Comparison of ENCODE assay signal across 8 cellular contexts in the genomic region with DNA sequence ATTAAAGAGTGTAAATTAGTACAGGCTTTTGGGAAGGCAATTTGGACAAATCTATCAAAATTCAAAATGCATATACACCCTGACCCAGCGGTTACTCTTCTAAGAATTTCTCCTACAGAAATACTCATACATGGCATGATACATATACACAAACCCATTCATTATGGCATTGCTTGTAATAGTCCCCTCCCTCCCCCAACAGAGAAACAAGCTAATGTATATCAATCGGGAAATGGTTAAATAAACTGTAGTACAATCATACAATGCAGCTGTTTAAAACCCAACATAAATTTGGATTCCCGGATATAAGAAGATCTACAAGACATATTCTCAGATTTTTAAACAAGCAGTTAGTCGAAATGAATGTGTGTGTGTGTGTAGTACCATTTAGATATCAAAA. TPM values are rescaled to one million over a fixed set of nuclear protein-coding genes. Genes with fewer than 3 reads are reported as not detected.
DNase-seq lines count a peak whose midpoint lies in the region; ATAC-seq lines count a peak whose summit lies in the region.

No MANE protein-coding gene starts in this region.

- H3K27me3 Mint-ChIP-seq in stimulated activated naive CD8-positive, alpha-beta T cell treated with anti-CD3 and anti-CD28 coated beads, Interleukin-15, Interleukin-2, amounts not matched to agents 100 ng/mL and 50 ng/mL, for 24 hours = no peaks in the 10 kb centered on the region
- no peaks in the 10 kb centered on the region for H3K27me3 Mint-ChIP-seq in activated CD4-positive, alpha-beta memory T cell treated with anti-CD3 and anti-CD28 coated beads for 36 hours
- H3K27me3 Mint-ChIP-seq in immature natural killer cell (ENCODE audit: low read depth in 3 of 3) = peaks cover 7 to 18% (median 13%) of the 10 kb centered on the region in 3 donors

- peaks cover 21% of the 10 kb centered on the region for H3K36me3 Mint-ChIP-seq in stimulated activated naive CD8-positive, alpha-beta T cell treated with anti-CD3 and anti-CD28 coated beads, Interleukin-15, Interleukin-2, amounts not matched to agents 100 ng/mL and 50 ng/mL, for 24 hours (ENCODE audit: low read depth)
- H3K36me3 Mint-ChIP-seq in activated CD4-positive, alpha-beta memory T cell treated with anti-CD3 and anti-CD28 coated beads for 36 hours = peaks cover 40% of the 10 kb centered on the region
- no peaks in the 10 kb centered on the region for H3K36me3 Mint-ChIP-seq in immature natural killer cell

- ATAC-seq in stimulated activated naive CD8-positive, alpha-beta T cell treated with anti-CD3 and anti-CD28 coated beads, Interleukin-15, Interleukin-2, amounts not matched to agents 100 U/mL and 50 U/mL, for 24 hours = no peak
- no peak for ATAC-seq in GM21390 (IDR thresholded peaks at IDR 0.05; ENCODE audit: unreplicated experiment)

- peak overlapping the region; percentile 94 for H3K4me3 Mint-ChIP-seq in stimulated activated naive CD8-positive, alpha-beta T cell treated with anti-CD3 and anti-CD28 coated beads, Interleukin-15, Interleukin-2, amounts not matched to agents 100 ng/mL and 50 ng/mL, for 24 hours
- peak overlapping the region; percentile 92 for H3K4me3 Mint-ChIP-seq in activated CD4-positive, alpha-beta memory T cell treated with anti-CD3 and anti-CD28 coated beads for 36 hours
- peak overlapping the region; percentile 84 to 97 (median 90) for H3K4me3 Mint-ChIP-seq in immature natural killer cell

- intact Hi-C loops in activated CD4-positive, alpha-beta memory T cell treated with anti-CD3 and anti-CD28 coated beads for 36 hours (cut with micrococcal nuclease) = loop anchor here (2.0 kb wide), 1 partner anchor 147 kb away; no protein-coding TSS in a partner anchor

- no peaks in the 10 kb centered on the region for H3K9me3 Mint-ChIP-seq in stimulated activated naive CD8-positive, alpha-beta T cell treated with anti-CD3 and anti-CD28 coated beads, Interleukin-15, Interleukin-2, amounts not matched to agents 100 ng/mL and 50 ng/mL, for 24 hours
- no peaks in the 10 kb centered on the region for H3K9me3 Mint-ChIP-seq in activated CD4-positive, alpha-beta memory T cell treated with anti-CD3 and anti-CD28 coated beads for 36 hours
- no peaks in the 10 kb centered on the region for H3K9me3 Mint-ChIP-seq in immature natural killer cell

- peaks cover 20% of the 10 kb centered on the region for H3K4me1 Mint-ChIP-seq in stimulated activated naive CD8-positive, alpha-beta T cell treated with anti-CD3 and anti-CD28 coated beads, Interleukin-15, Interleukin-2, amounts not matched to agents 100 ng/mL and 50 ng/mL, for 24 hours (ENCODE audit: low read depth)
- H3K4me1 Mint-ChIP-seq in activated CD4-positive, alpha-beta memory T cell treated with anti-CD3 and anti-CD28 coated beads for 36 hours (ENCODE audit: low read depth) = peaks cover 11% of the 10 kb centered on the region
- H3K4me1 Mint-ChIP-seq in immature natural killer cell = peaks cover 35 to 44% of the 10 kb centered on the region in 2 donors

- POLR2A ChIA-PET in activated CD4-positive, alpha-beta memory T cell treated with anti-CD3 and anti-CD28 coated beads for 36 hours (lab: Charles Lee) = interaction anchor here (0.6 to 6.3 kb wide), 13 partner anchors 9 to 954 kb away, joined by 3 to 202 read pairs (median 3); a partner anchor contains a TSS

- H3K27ac ChIP-seq in temporal lobe (ENCODE audit: low read depth, low read length) = peak overlapping the region; percentile 86

- CTCF ChIA-PET in activated CD4-positive, alpha-beta memory T cell treated with anti-CD3 and anti-CD28 coated beads for 36 hours (lab: Charles Lee) = interaction anchor here (0.6 to 2.2 kb wide), 3 partner anchors 29 to 139 kb away, joined by 3 to 11 read pairs (median 8); no protein-coding TSS in a partner anchor

- peak overlapping the region; percentile 81 for H3K27ac Mint-ChIP-seq in stimulated activated naive CD8-positive, alpha-beta T cell treated with anti-CD3 and anti-CD28 coated beads, Interleukin-15, Interleukin-2, amounts not matched to agents 100 ng/mL and 50 ng/mL, for 24 hours
- peak overlapping the region; percentile 96 for H3K27ac Mint-ChIP-seq in activated CD4-positive, alpha-beta memory T cell treated with anti-CD3 and anti-CD28 coated beads for 36 hours
- peak overlapping the region; percentile 71 to 98 (median 91) for H3K27ac Mint-ChIP-seq in immature natural killer cell

- no peak for DNase-seq in stimulated activated naive CD8-positive, alpha-beta T cell treated with anti-CD3 and anti-CD28 coated beads, Interleukin-15, Interleukin-2, amounts not matched to agents 100 U/mL and 50 U/mL, for 24 hours
- DNase-seq in activated CD4-positive, alpha-beta memory T cell treated with anti-CD3 and anti-CD28 coated beads for 36 hours = no peak
- DNase-seq in immature natural killer cell (no peak), 8988T (no peak), cerebellar cortex (ENCODE audit: low spot score) (no peak)

RNA-seq across cellular contexts. Expression of a gene that starts 0.8 kb away (rescaled TPM):
- 100 to 1,000 TPM; 544 to 560 TPM for total RNA-seq in activated CD4-positive, alpha-beta memory T cell treated with anti-CD3 and anti-CD28 coated beads for 36 hours
- 10 to 100 TPM in 1 of 3 donors, 1 to 10 TPM in 2; 4.2 to 22.4 (median 4.6) TPM for polyA plus RNA-seq in immature natural killer cell
- total RNA-seq in temporal lobe = 113 TPM
